In the genomic region with DNA sequence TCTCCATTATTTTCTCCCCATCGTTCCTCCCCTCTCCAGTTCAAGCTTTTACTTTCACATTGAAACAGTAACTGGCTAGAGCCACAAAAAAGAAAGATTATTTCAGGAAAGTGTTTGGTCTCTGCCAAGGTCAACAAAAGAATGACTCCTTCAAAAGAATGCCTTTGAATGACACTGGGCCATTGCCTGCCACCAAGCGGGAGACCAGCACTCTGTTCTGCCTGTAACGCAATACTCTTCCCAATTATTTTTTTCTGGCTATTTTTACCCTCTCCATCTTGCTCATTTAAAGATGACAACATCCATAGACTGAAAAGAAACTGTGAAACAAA, we compare ENCODE assay signal across 10 cellular contexts. TPM values are rescaled to one million over a fixed set of nuclear protein-coding genes. Genes with fewer than 3 reads are reported as not detected.
DNase-seq lines count a peak whose midpoint lies in the region; ATAC-seq, FAIRE-seq and TF ChIP-seq lines count a peak whose summit lies in the region.
"Had no signal": no experiment of that assay in that cellular context is flagged by ENCODE, and none has a peak within 500 bp of the region (broad histone marks: within the 10 kb centered on the region; RNA-seq: fewer than 3 reads in every experiment).

No MANE protein-coding gene starts in this region.

- ATAC-seq in left ventricle myocardium superior (peak; percentile 72), pancreas (peak; percentile 92 to 98 (median 97)), GM18502 (IDR thresholded peaks at IDR 0.05; ENCODE audit: poor library complexity, unreplicated experiment) (no peak)

- TF ChIP-seq CTCF in GM12865 (IDR thresholded peaks at IDR 0.05; ENCODE audit: insufficient read depth, low read depth, low read length, missing control alignments), result no peak
- no peak for TF ChIP-seq CTCF in pancreas (IDR thresholded peaks at IDR 0.05)

- DNase-seq in GM12865 (ENCODE audit: low read depth) (no peak), SJSA1 (ENCODE audit: low read depth in 1 of 2, low spot score in 2 of 2) (peak in 1 of 2 experiments; percentile 43), left ventricle myocardium superior (no peak), pancreas (peak in 4 of 6 donors; percentile 16 to 31 (median 22)), putamen (ENCODE audit: low spot score) (no peak), NCI-H2171 (lab: John Stamatoyannopoulos, UW) (no peak)
- DNase-seq in activated naive CD4-positive, alpha-beta T cell (lab: John Stamatoyannopoulos, UW), result no peak
- DNase-seq: activated CD4-positive, alpha-beta T cell treated with anti-CD3 and anti-CD28 coated beads for 48 hours; CD4-positive, alpha-beta T cell had no signal

- WGBS in pancreas, 2 donors, result 5 to 7% methylated on average over 3 of the region's 3 CpGs

- H3K36me3 ChIP-seq in SJSA1, result no peaks in the 10 kb centered on the region
- H3K36me3 ChIP-seq in pancreas, result no peaks in the 10 kb centered on the region

- H3K27me3 ChIP-seq in SJSA1 (replicated peaks), result no peaks in the 10 kb centered on the region
- no peaks in the 10 kb centered on the region for H3K27me3 ChIP-seq in pancreas

- H3K27ac ChIP-seq in SJSA1 (peak overlapping the region; percentile 21; the same call in 1 of the 2 replicates), pancreas (peak overlapping the region in 3 of 4 donors; percentile 43 to 75 (median 73))

- no peak for FAIRE-seq in pancreas (lab: Jason Lieb, UNC)

- H3K9me3 ChIP-seq in SJSA1 (replicated peaks) (no peaks in the 10 kb centered on the region), pancreas (no peaks in the 10 kb centered on the region)

- H3K4me3 ChIP-seq in GM12865 (ENCODE audit: low read depth, low read length), result peak overlapping the region; percentile 29
- peak overlapping the region; percentile 18 for H3K4me3 ChIP-seq in SJSA1
- H3K4me3 ChIP-seq in pancreas, result peak overlapping the region in 2 of 4 donors; percentile 26 to 43

- intact Hi-C loops in left ventricle myocardium superior (cut with micrococcal nuclease) (no loop called here), pancreas (cut with DNase I) (no loop called here)

- H3K4me1 ChIP-seq in SJSA1 (replicated peaks) (no peaks in the 10 kb centered on the region), pancreas (peaks cover 0 to 2% (median 0%) of the 10 kb centered on the region in 3 donors)

RNA-seq across cellular contexts. Expression of gene EHHADH, which starts 37.3 kb away (rescaled TPM):
- total RNA-seq in SJSA1 (2014; rRNA removed; shearing (Covaris generic)), result 3.1 and 4.6 TPM in 2 replicates
- total RNA-seq in left ventricle myocardium superior (19.2 TPM), pancreas (10 to 100 TPM in 1 of 6 donors, 1 to 10 TPM in 5; 6.1 to 10.4 (median 7.3) TPM)
- polyA plus RNA-seq in pancreas, result 1 to 10 TPM; 2.6 to 3.6 TPM

Comparison
In these comparisons a context has a peak if more than half of its experiments do, and no peak if none do; other contexts are left out.
1. DNase-seq: peak in pancreas (4 of 6); none in GM12865 (single experiment), left ventricle myocardium superior (single experiment), activated naive CD4-positive, alpha-beta T cell (0 of 4), putamen (single experiment) and NCI-H2171 (single experiment).